Comparison of ENCODE assay signal across 14 cellular contexts in genomic region chr7:151122794-151123484, GRCh38. TPM values are rescaled to one million over a fixed set of nuclear protein-coding genes. Genes with fewer than 3 reads are reported as not detected.
DNase-seq lines count a peak whose midpoint lies in the region; ATAC-seq and TF ChIP-seq lines count a peak whose summit lies in the region.
"Had no signal": no experiment of that assay in that cellular context is flagged by ENCODE, and none has a peak within 500 bp of the region (broad histone marks: within the 10 kb centered on the region; RNA-seq: fewer than 3 reads in every experiment).

No MANE protein-coding gene starts in this region.

- DNase-seq in stimulated activated naive CD8-positive, alpha-beta T cell treated with anti-CD3 and anti-CD28 coated beads, Interleukin-15, amount 100 ng/mL, for 72 hours: no peak
- no peak for DNase-seq in stimulated activated naive CD8-positive, alpha-beta T cell treated with anti-CD3 and anti-CD28 coated beads, Interleukin-15, Interleukin-2, amounts not matched to agents 100 U/mL and 50 U/mL, for 24 hours
- no peak for DNase-seq in left lobe of liver (ENCODE audit: low spot score)
- DNase-seq in NCI-H1417 (lab: John Stamatoyannopoulos, UW): no peak
- DNase-seq in brain microvascular endothelial cell: no peak
- DNase-seq in activated effector memory CD4-positive, alpha-beta T cell treated with Interleukin-2 at 50 U/mL for 16 hours: no peak
- DNase-seq: BE2C, DMS79 treated with DMSO at 0.1 percent for 48 hours, EL had no signal

- TF ChIP-seq CTCF in VCaP (conservative IDR thresholded peaks at IDR 0.05): no peak
- no peak for TF ChIP-seq CTCF in brain microvascular endothelial cell (IDR thresholded peaks at IDR 0.05; ENCODE audit: low read depth, low read length, missing control alignments)

- H3K27ac Mint-ChIP-seq in stimulated activated naive CD8-positive, alpha-beta T cell treated with anti-CD3 and anti-CD28 coated beads, Interleukin-15, amount 100 ng/mL, for 72 hours: no peak overlapping the region

- in situ Hi-C loops in brain microvascular endothelial cell (cut with HindIII; ENCODE audit: low pct_ligation_motif_present, low sequenced_read_pairs): no loop called here

- ATAC-seq in stimulated activated naive CD8-positive, alpha-beta T cell treated with anti-CD3 and anti-CD28 coated beads, Interleukin-15, amount 100 ng/mL, for 72 hours: peak; percentile 10
- no peak for ATAC-seq in stimulated activated naive CD8-positive, alpha-beta T cell treated with anti-CD3 and anti-CD28 coated beads, Interleukin-15, Interleukin-2, amounts not matched to agents 100 U/mL and 50 U/mL, for 24 hours
- peak; percentile 12 for ATAC-seq in left lobe of liver

- no peak overlapping the region for H3K4me3 ChIP-seq in brain microvascular endothelial cell (ENCODE audit: low read depth, low read length)

- H3K27me3 ChIP-seq in brain microvascular endothelial cell (replicated peaks): no peaks in the 10 kb centered on the region
- H3K27me3 ChIP-seq: BE2C had no signal

- H3K9me3 Mint-ChIP-seq in stimulated activated naive CD8-positive, alpha-beta T cell treated with anti-CD3 and anti-CD28 coated beads, Interleukin-15, amount 100 ng/mL, for 72 hours: no peaks in the 10 kb centered on the region
- H3K9me3 Mint-ChIP-seq: IgD-negative memory B cell had no signal

- H3K27me3 Mint-ChIP-seq in stimulated activated naive CD8-positive, alpha-beta T cell treated with anti-CD3 and anti-CD28 coated beads, Interleukin-15, amount 100 ng/mL, for 72 hours: no peaks in the 10 kb centered on the region
- H3K27me3 Mint-ChIP-seq: CD4-positive, alpha-beta memory T cell; IgD-negative memory B cell had no signal

- H3K27ac ChIP-seq in VCaP: peak overlapping the region; percentile 10; the same call in 1 of the 2 replicates
- H3K27ac ChIP-seq in brain microvascular endothelial cell: no peak overlapping the region
- H3K27ac ChIP-seq: C4-2B had no signal

- H3K4me1 Mint-ChIP-seq in stimulated activated naive CD8-positive, alpha-beta T cell treated with anti-CD3 and anti-CD28 coated beads, Interleukin-15, amount 100 ng/mL, for 72 hours: peaks cover 9% of the 10 kb centered on the region

- no peak overlapping the region for H3K4me3 Mint-ChIP-seq in stimulated activated naive CD8-positive, alpha-beta T cell treated with anti-CD3 and anti-CD28 coated beads, Interleukin-15, amount 100 ng/mL, for 72 hours
- H3K4me3 Mint-ChIP-seq: CD4-positive, alpha-beta memory T cell; IgD-negative memory B cell had no signal

- H3K36me3 ChIP-seq in brain microvascular endothelial cell (replicated peaks): peaks cover 45% of the 10 kb centered on the region

RNA-seq across cellular contexts. Expression of gene AGAP3, which starts 36.7 kb away (rescaled TPM):
- 54.7 TPM for total RNA-seq in left lobe of liver

RNA-seq across cellular contexts. Expression of gene TMUB1, which starts 39.6 kb away (rescaled TPM):
- total RNA-seq in left lobe of liver: 60.4 TPM

RNA-seq across cellular contexts. Expression of gene FASTK, which starts 42.3 kb away (rescaled TPM):
- 61.3 TPM for total RNA-seq in left lobe of liver

RNA-seq across cellular contexts. Expression of gene GBX1, which starts 44.6 kb away (rescaled TPM):
- total RNA-seq in left lobe of liver: not detected
- total RNA-seq: CD4-positive, alpha-beta memory T cell; HT-29 had no signal
